In genomic region chr2:96638144-96639121, GRCh38 we compare ENCODE assay signal across 8 cellular contexts. TPM values are rescaled to one million over a fixed set of nuclear protein-coding genes. Genes with fewer than 3 reads are reported as not detected.
A peak's percentile ranks its signal among the peaks of the same experiment; 100 is the strongest.
DNase-seq lines count a peak whose midpoint lies in the region; ATAC-seq and TF ChIP-seq lines count a peak whose summit lies in the region.

TSS of gene KANSL3 (minus strand) at chr2:96638312. CDS start at chr2:96637135, 1,177 bp downstream.

- H3K4me1 Mint-ChIP-seq in activated naive CD8-positive, alpha-beta T cell treated with anti-CD3 and anti-CD28 coated beads, Interleukin-2, amount 10 ng/mL, durations not matched to agents 7 days and 5 days: peaks cover 32% of the 10 kb centered on the region

- no peak for TF ChIP-seq CTCF in GM10248 (IDR thresholded peaks at IDR 0.05; ENCODE audit: control extremely low read depth, extremely low read depth, low read depth, missing control alignments)
- TF ChIP-seq CTCF in SU-DHL-6 (IDR thresholded peaks at IDR 0.05; ENCODE audit: insufficient read depth, low read length, poor library complexity, severe bottlenecking): no peak
- TF ChIP-seq CTCF in ovary (IDR thresholded peaks at IDR 0.05): peak in 1 of 3 donors; percentile 61
- peak in 2 of 6 experiments; percentile 14 to 35 for TF ChIP-seq CTCF in thyroid gland (IDR thresholded peaks at IDR 0.05)

- TF ChIP-seq EP300 in ovary (IDR thresholded peaks at IDR 0.05): no peak

- DNase-seq in GM10248 (ENCODE audit: extremely low spot score) (peak; percentile 90), NCI-H1105 (lab: John Stamatoyannopoulos, UW) (peak; percentile 78), head of caudate nucleus (peak; percentile 68 to 95 (median 90)), ovary (peak; percentile 88 to 96 (median 91)), thyroid gland (peak; percentile 86 to 91)
- DNase-seq in activated naive CD8-positive, alpha-beta T cell treated with anti-CD3 and anti-CD28 coated beads, Interleukin-2, amount 10 ng/mL, durations not matched to agents 7 days and 5 days: peak; percentile 95

- peaks cover 33% of the 10 kb centered on the region for H3K79me2 ChIP-seq in SU-DHL-6 (ENCODE audit: insufficient read depth, low read length)

- ATAC-seq in HG02623 (IDR thresholded peaks at IDR 0.05; ENCODE audit: unreplicated experiment): peak; percentile 69
- ATAC-seq in activated naive CD8-positive, alpha-beta T cell treated with anti-CD3 and anti-CD28 coated beads, Interleukin-2, amount 10 ng/mL, durations not matched to agents 7 days and 5 days (ENCODE audit: low read depth): peak; percentile 82

- peak within 1 kb of the TSS; percentile 90 for H3K27ac Mint-ChIP-seq in activated naive CD8-positive, alpha-beta T cell treated with anti-CD3 and anti-CD28 coated beads, Interleukin-2, amount 10 ng/mL, durations not matched to agents 7 days and 5 days

- POLR2A ChIA-PET in GM10248 (lab: Yijun Ruan, JAX): interaction anchor here (0.6 to 1.0 kb wide), 2 partner anchors 122 to 249 kb away, joined by 3 to 10 read pairs; partner anchors contain the start of gene CNNM4
- POLR2A ChIA-PET in activated naive CD8-positive, alpha-beta T cell treated with anti-CD3 and anti-CD28 coated beads, Interleukin-2, amount 10 ng/mL, durations not matched to agents 7 days and 5 days (lab: Charles Lee): interaction anchor here (0.6 to 3.0 kb wide), 9 partner anchors 11 to 125 kb away, joined by 3 to 11 read pairs (median 3); partner anchors contain the start of gene CNNM4

- peaks cover 5% of the 10 kb centered on the region for H3K4me1 ChIP-seq in ovary (ENCODE audit: insufficient read depth)
- H3K4me1 ChIP-seq in thyroid gland: peaks cover 32% of the 10 kb centered on the region in 2 donors

- CTCF ChIA-PET in GM10248 (lab: Yijun Ruan, JAX): interaction anchor here (0.7 to 2.0 kb wide), 6 partner anchors 11 to 219 kb away, joined by 3 to 8 read pairs (median 3); partner anchors contain the start of gene ANKRD39

- H3K36me3 ChIP-seq in SU-DHL-6 (ENCODE audit: low read length) (peaks cover 7% of the 10 kb centered on the region; the same call in 1 of the 2 replicates), ovary (no peaks in the 10 kb centered on the region), thyroid gland (no peaks in the 10 kb centered on the region)

- peak within 1 kb of the TSS; percentile 91 for H3K4me2 ChIP-seq in SU-DHL-6 (ENCODE audit: low read depth, low read length, poor library complexity, severe bottlenecking)

- H3F3A ChIP-seq in SU-DHL-6 (ENCODE audit: insufficient read depth): 0 out of 2 replicates have a peak, but pooled peaks cover 3% of the 10 kb centered on the region

- no peaks in the 10 kb centered on the region for H3K27me3 ChIP-seq in SU-DHL-6 (ENCODE audit: low read length)
- H3K27me3 ChIP-seq in ovary: no peaks in the 10 kb centered on the region
- no peaks in the 10 kb centered on the region for H3K27me3 ChIP-seq in thyroid gland

- H3K4me3 Mint-ChIP-seq in activated naive CD8-positive, alpha-beta T cell treated with anti-CD3 and anti-CD28 coated beads, Interleukin-2, amount 10 ng/mL, durations not matched to agents 7 days and 5 days: peak within 1 kb of the TSS; percentile 94

- H4K20me1 ChIP-seq in SU-DHL-6 (ENCODE audit: low read depth, low read length): no peaks in the 10 kb centered on the region

- peaks cover 9% of the 10 kb centered on the region for H3K27me3 Mint-ChIP-seq in activated naive CD8-positive, alpha-beta T cell treated with anti-CD3 and anti-CD28 coated beads, Interleukin-2, amount 10 ng/mL, durations not matched to agents 7 days and 5 days

- no peaks in the 10 kb centered on the region for H3K9me3 Mint-ChIP-seq in activated naive CD8-positive, alpha-beta T cell treated with anti-CD3 and anti-CD28 coated beads, Interleukin-2, amount 10 ng/mL, durations not matched to agents 7 days and 5 days

- TF ChIP-seq POLR2A in ovary (IDR thresholded peaks at IDR 0.05) (peak; percentile 99), thyroid gland (IDR thresholded peaks at IDR 0.05) (peak; percentile 87 to 92)

- H2AFZ ChIP-seq in SU-DHL-6 (ENCODE audit: low read depth, low read length, severe bottlenecking): peak within 1 kb of the TSS; percentile 77

- intact Hi-C loops in head of caudate nucleus (cut with DNase I): loop anchor here (2.0 kb wide), 1 partner anchor 122 kb away; the partner anchor contains the start of gene CNNM4
- intact Hi-C loops in ovary (cut with DNase I): loop anchor here in 2 of 4 donors (10.0 kb wide), 2 partner anchors 104 to 326 kb away; partner anchors contain the start of gene ARID5A (in 1 of the 2)
- intact Hi-C loops in thyroid gland (cut with DNase I): loop anchor here (5.0 to 10.0 kb wide), 3 partner anchors 104 to 166 kb away; partner anchors contain the start of genes ARID5A and CNNM4

- H3K9me2 ChIP-seq in SU-DHL-6 (replicated peaks; ENCODE audit: insufficient read depth, low read length): no peaks in the 10 kb centered on the region

- H3K9ac ChIP-seq in SU-DHL-6 (ENCODE audit: low read length): peak within 1 kb of the TSS; percentile 71

- no peaks in the 10 kb centered on the region for H3K9me3 ChIP-seq in SU-DHL-6 (ENCODE audit: insufficient read depth, low read length)
- H3K9me3 ChIP-seq in ovary: no peaks in the 10 kb centered on the region
- H3K9me3 ChIP-seq in thyroid gland: no peaks in the 10 kb centered on the region

- peak within 1 kb of the TSS; percentile 51 for H3K27ac ChIP-seq in SU-DHL-6 (ENCODE audit: low read depth, low read length)
- H3K27ac ChIP-seq in ovary: peak within 1 kb of the TSS; percentile 86 to 93
- H3K27ac ChIP-seq in thyroid gland: peak within 1 kb of the TSS; percentile 64 to 87 (median 85)

- whole genome bisulfite sequencing in ovary, 3 donors: 4 to 6% (median 4%) methylated on average over 50 to 67 of the region's 67 CpGs
- 22 to 29% methylated on average over 16 to 23 of the region's 67 CpGs for WGBS in thyroid gland, 2 donors

- H3K4me3 ChIP-seq in SU-DHL-6 (ENCODE audit: insufficient read depth, low read length, poor library complexity, severe bottlenecking): peak within 1 kb of the TSS; percentile 73
- H3K4me3 ChIP-seq in ovary: peak within 1 kb of the TSS; percentile 80
- H3K4me3 ChIP-seq in thyroid gland (replicated peaks in 1 of 3): peak within 1 kb of the TSS; percentile 2 to 70 (median 48)

- H3K36me3 Mint-ChIP-seq in activated naive CD8-positive, alpha-beta T cell treated with anti-CD3 and anti-CD28 coated beads, Interleukin-2, amount 10 ng/mL, durations not matched to agents 7 days and 5 days: peaks cover 22% of the 10 kb centered on the region

RNA-seq across cellular contexts. Expression of gene KANSL3, which starts in this region (rescaled TPM):
- 10 to 100 TPM; 63.8 to 69.6 TPM for total RNA-seq in activated naive CD8-positive, alpha-beta T cell treated with anti-CD3 and anti-CD28 coated beads, Interleukin-2, amount 10 ng/mL, durations not matched to agents 7 days and 5 days
- total RNA-seq in ovary (10 to 100 TPM; 34.5 to 55.7 (median 48.4) TPM), thyroid gland (10 to 100 TPM; 46.2 to 65.5 (median 55.8) TPM)
- 10 to 100 TPM; 28.0 to 39.5 TPM for polyA plus RNA-seq in ovary

Comparison
In these comparisons a context has a peak if more than half of its experiments do, and no peak if none do; other contexts are left out.
1. Peak in every context shown above with its lines: DNase-seq, ATAC-seq, H3K4me3 ChIP-seq and H3K27ac ChIP-seq.